In the genomic region with DNA sequence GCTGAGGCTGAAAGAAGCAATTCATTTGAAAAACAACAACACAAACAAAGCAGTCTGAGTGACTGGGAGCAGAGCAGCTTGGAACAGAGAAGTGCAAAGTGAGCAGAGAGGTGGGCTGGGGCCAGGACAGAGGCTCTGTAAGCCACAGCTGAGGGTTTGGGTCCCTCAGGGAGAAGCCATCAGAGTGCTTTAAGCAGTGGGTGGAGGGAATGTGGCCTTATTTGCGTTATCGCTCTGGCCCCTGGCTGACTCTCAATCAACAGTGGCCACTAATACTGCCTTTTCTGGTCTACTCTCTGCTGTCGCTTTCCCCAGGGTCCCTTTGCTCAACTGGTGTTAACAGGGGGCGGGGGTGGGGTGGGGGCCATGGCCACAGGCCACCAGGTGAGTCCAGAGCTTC, we compare ENCODE assay signal across 2 cellular contexts.
TF ChIP-seq lines count a peak whose summit lies in the region.

No MANE protein-coding gene starts in this region.

TF ChIP-seq in HepG2, 621 proteins besides CTCF, POLR2A, EP300 and RAD21:
- no peak for TF ChIP-seq SNRNP70 (IDR thresholded peaks at IDR 0.05; ENCODE audit: low read depth, low read length)

TF ChIP-seq in H1, 55 proteins besides CTCF, POLR2A, EP300 and RAD21:
- TF ChIP-seq TCF12 (IDR thresholded peaks at IDR 0.05; ENCODE audit: low read depth, low read length) (no peak), RBBP5 (IDR thresholded peaks at IDR 0.05; ENCODE audit: borderline replicate concordance, low read depth, low read length) (no peak), KDM4A (IDR thresholded peaks at IDR 0.05; ENCODE audit: low read depth, low read length, severe bottlenecking) (no peak), JUND (IDR thresholded peaks at IDR 0.05; ENCODE audit: low read length) (no peak), NRF1 (IDR thresholded peaks at IDR 0.05; ENCODE audit: low read depth, low read length) (no peak), SIN3A (conservative IDR thresholded peaks at IDR 0.05 in 1 of 2, IDR thresholded peaks at IDR 0.05 in 1 of 2; ENCODE audit: low read depth in 1 of 2, low read length in 2 of 2) (no peak), GABPA (IDR thresholded peaks at IDR 0.05; ENCODE audit: borderline replicate concordance, insufficient read depth, low read length) (no peak)
- TF ChIP-seq, protein P1, sequence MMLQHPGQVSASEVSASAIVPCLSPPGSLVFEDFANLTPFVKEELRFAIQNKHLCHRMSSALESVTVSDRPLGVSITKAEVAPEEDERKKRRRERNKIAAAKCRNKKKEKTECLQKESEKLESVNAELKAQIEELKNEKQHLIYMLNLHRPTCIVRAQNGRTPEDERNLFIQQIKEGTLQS (IDR thresholded peaks at IDR 0.05; ENCODE audit: insufficient read depth, low read depth, low read length) = no peak
